ENCODE assay signal across 31 cellular contexts in genomic region chr7:130708766-130709165, GRCh38. TPM values are rescaled to one million over a fixed set of nuclear protein-coding genes. Genes with fewer than 3 reads are reported as not detected.
"Had no signal": no experiment of that assay in that cellular context is flagged by ENCODE, and none has a peak within 500 bp of the region (broad histone marks: within the 10 kb centered on the region; RNA-seq: fewer than 3 reads in every experiment).

No MANE protein-coding gene starts in this region.

- H3K36me3 ChIP-seq: stomach, suprapubic skin, thoracic aorta, thyroid gland, tibial artery, tibial nerve, transverse colon, upper lobe of left lung, upper lobe of right lung, uterus, vagina had no signal

- H3K27me3 ChIP-seq: testis, thyroid gland, tibial nerve, transverse colon, upper lobe of left lung, upper lobe of right lung, uterus, vagina had no signal

- ATAC-seq: stimulated activated effector memory CD8-positive, alpha-beta T cell treated with anti-CD3 and anti-CD28 coated beads, Interleukin-12 subunit alpha, Interleukin-12 subunit beta, amount 100 ng/mL, for 72 hours; stimulated activated memory B cell treated with anti-CD40 and anti-IgM and Interleukin-4, amounts not matched to agents 10 μg/mL and 1 μg/mL and 100 μg/mL, for 72 hours; stimulated activated naive B cell treated with anti-CD40 and anti-IgM and Interleukin-4, amounts not matched to agents 10 μg/mL and 1 μg/mL and 100 μg/mL, for 72 hours; stimulated activated naive CD8-positive, alpha-beta T cell treated with anti-CD3 and anti-CD28 coated beads, Interleukin-15, amount 100 ng/mL, for 72 hours; stimulated activated naive CD8-positive, alpha-beta T cell treated with anti-CD3 and anti-CD28 coated beads, Interleukin-15, Interleukin-2, amounts not matched to agents 100 U/mL and 50 U/mL, for 24 hours; upper lobe of right lung had no signal

- H3K4me3 ChIP-seq: stomach, suprapubic skin, testis, thoracic aorta, thyroid gland, tibial artery, tibial nerve, transverse colon, upper lobe of left lung, upper lobe of right lung, uterus, vagina had no signal

- FAIRE-seq: urothelium cell line had no signal

- DNase-seq: stimulated activated CD4-positive, alpha-beta T cell treated with anti-CD3 and anti-CD28 coated beads, Interleukin-2, amount 100 ng/mL, for 48 hours; stimulated activated CD4-positive, alpha-beta T cell treated with anti-CD3 and anti-CD28 coated beads, Interleukin-4, amount 100 ng/mL, for 1 hour; stimulated activated CD4-positive, alpha-beta T cell treated with anti-CD3 and anti-CD28 coated beads, Interleukin-4, amount 100 ng/mL, for 24 hours; stimulated activated CD4-positive, alpha-beta T cell treated with anti-CD3 and anti-CD28 coated beads, Interleukin-4, amount 100 ng/mL, for 4 hours; stimulated activated CD8-positive, alpha-beta memory T cell treated with anti-CD3 and anti-CD28 coated beads, Interleukin-4, amount 100 ng/mL, for 48 hours; stimulated activated naive B cell treated with anti-CD40 and anti-IgM and Interleukin-4, amounts not matched to agents 10 μg/mL and 1 μg/mL and 100 μg/mL, for 72 hours; stimulated activated naive CD4-positive, alpha-beta T cell; stimulated activated naive CD4-positive, alpha-beta T cell treated with Interleukin-2 at 50 U/mL for 16 hours; stimulated activated naive CD8-positive, alpha-beta T cell treated with anti-CD3 and anti-CD28 coated beads, Interleukin-15, amount 100 ng/mL, for 72 hours; stimulated activated naive CD8-positive, alpha-beta T cell treated with anti-CD3 and anti-CD28 coated beads, Interleukin-15, Interleukin-2, amounts not matched to agents 100 U/mL and 50 U/mL, for 24 hours; stomach; substantia nigra; testis; thyroid gland; tibial artery; transverse colon; upper lobe of left lung; upper lobe of right lung; uterus had no signal

- H3K27ac ChIP-seq: stomach, suprapubic skin, testis, thoracic aorta, thyroid gland, tibial artery, tibial nerve, transverse colon, upper lobe of left lung, upper lobe of right lung, uterus, vagina had no signal

- H3K4me1 ChIP-seq: stomach, suprapubic skin, testis, thyroid gland, tibial artery, tibial nerve, transverse colon, upper lobe of left lung, upper lobe of right lung, uterus, vagina had no signal

- H3K9me3 ChIP-seq: suprapubic skin, testis, thoracic aorta, thyroid gland, transverse colon, upper lobe of left lung, upper lobe of right lung, uterus, vagina had no signal

RNA-seq across cellular contexts. Expression of gene TSGA13, which starts 22.4 kb away (rescaled TPM):
- total RNA-seq: stomach, subcutaneous adipose tissue, suprapubic skin, temporal lobe, thoracic aorta, thyroid gland, tibial nerve, transverse colon, upper lobe of left lung, upper lobe of right lung, ureter, urinary bladder, vagina had no signal
- polyA plus RNA-seq: stomach, thymus, urinary bladder had no signal

RNA-seq across cellular contexts. Expression of gene KLF14, which starts 25.2 kb away (rescaled TPM):
- total RNA-seq: temporal lobe, thoracic aorta, thyroid gland, upper lobe of right lung, vagina had no signal
- polyA plus RNA-seq: stomach had no signal
